Comparison of ENCODE assay signal across 8 cellular contexts in genomic region chr2:227473019-227473461, GRCh38. TPM values are rescaled to one million over a fixed set of nuclear protein-coding genes. Genes with fewer than 3 reads are reported as not detected.
DNase-seq lines count a peak whose midpoint lies in the region; ATAC-seq, FAIRE-seq and TF ChIP-seq lines count a peak whose summit lies in the region.

No MANE protein-coding gene starts in this region.

- CTCF ChIA-PET in naive thymus-derived CD4-positive, alpha-beta T cell (lab: Charles Lee), result interaction anchor here (1.3 kb wide), 1 partner anchor 9 kb away, joined by 5 read pairs; no protein-coding TSS in a partner anchor

- H3K4me3 ChIP-seq in bronchial epithelial cell (ENCODE audit: low read depth, low read length), result peak overlapping the region; percentile 91
- peak overlapping the region; percentile 50 for H3K4me3 ChIP-seq in naive thymus-derived CD4-positive, alpha-beta T cell (ENCODE audit: low read length)

- DNase-seq in GM10266 (ENCODE audit: extremely low spot score), result peak; percentile 32
- DNase-seq in NCI-H2171 treated with DMSO at 0.1 percent for 48 hours (lab: John Stamatoyannopoulos, UW), result peak; percentile 40
- no peak for DNase-seq in bronchial epithelial cell (ENCODE audit: low read depth)
- DNase-seq in naive thymus-derived CD4-positive, alpha-beta T cell, result peak in 2 of 9 donors; percentile 16
- no peak for DNase-seq in stimulated activated CD4-positive, alpha-beta T cell treated with anti-CD3 and anti-CD28 coated beads, Interleukin-4, amount 100 ng/mL, for 1 hour
- DNase-seq in NK-92 treated with Interleukin-12 subunit alpha and Interleukin-12 subunit beta, amount 100 ng/mL, for 24 hours (lab: John Stamatoyannopoulos, UW), result no peak
- DNase-seq in SIG-M5 (lab: John Stamatoyannopoulos, UW), result no peak

- no peak for ATAC-seq in naive thymus-derived CD4-positive, alpha-beta T cell
- ATAC-seq in GM18519 (IDR thresholded peaks at IDR 0.05; ENCODE audit: low FRiP score, unreplicated experiment), result no peak

- FAIRE-seq in bronchial epithelial cell (lab: Jason Lieb, UNC), result no peak

- H3K27me3 ChIP-seq in bronchial epithelial cell (ENCODE audit: control insufficient read depth, insufficient read depth, low read length), result no peaks in the 10 kb centered on the region
- H3K27me3 ChIP-seq in naive thymus-derived CD4-positive, alpha-beta T cell (ENCODE audit: control insufficient read depth in 2 of 2, insufficient read depth in 2 of 2, low read length in 2 of 2), result no peaks in the 10 kb centered on the region

- H3K27ac ChIP-seq in naive thymus-derived CD4-positive, alpha-beta T cell (ENCODE audit: low read depth, low read length), result peak overlapping the region; percentile 80

- no peaks in the 10 kb centered on the region for H3K36me3 ChIP-seq in bronchial epithelial cell (ENCODE audit: control insufficient read depth, insufficient read depth, low read length)
- no peaks in the 10 kb centered on the region for H3K36me3 ChIP-seq in naive thymus-derived CD4-positive, alpha-beta T cell (ENCODE audit: control insufficient read depth in 2 of 3, insufficient read depth in 3 of 3, low read length in 3 of 3)

- H3K9me3 ChIP-seq in naive thymus-derived CD4-positive, alpha-beta T cell (ENCODE audit: control insufficient read depth in 2 of 3, low read length in 3 of 3), result no peaks in the 10 kb centered on the region

- POLR2A ChIA-PET in naive thymus-derived CD4-positive, alpha-beta T cell (lab: Charles Lee), result interaction anchor here (1.1 kb wide), 1 partner anchor 8 kb away, joined by 5 read pairs; no protein-coding TSS in a partner anchor

- H3K4me1 Mint-ChIP-seq in naive thymus-derived CD4-positive, alpha-beta T cell, result peaks cover 29 to 65% (median 49%) of the 10 kb centered on the region in 7 donors

- peak overlapping the region; percentile 77 to 94 (median 86) for H3K27ac Mint-ChIP-seq in naive thymus-derived CD4-positive, alpha-beta T cell

- intact Hi-C loops in naive thymus-derived CD4-positive, alpha-beta T cell (cut with micrococcal nuclease), result loop anchor here (2.0 to 5.0 kb wide), 6 partner anchors 18 to 681 kb away; no protein-coding TSS in a partner anchor

- peaks cover 0 to 3% (median 0%) of the 10 kb centered on the region in 5 donors for H3K36me3 Mint-ChIP-seq in naive thymus-derived CD4-positive, alpha-beta T cell

- H3K9me3 Mint-ChIP-seq in naive thymus-derived CD4-positive, alpha-beta T cell, result no peaks in the 10 kb centered on the region

- no peaks in the 10 kb centered on the region for H3K27me3 Mint-ChIP-seq in naive thymus-derived CD4-positive, alpha-beta T cell

- TF ChIP-seq CTCF in GM10266 (IDR thresholded peaks at IDR 0.05; ENCODE audit: control insufficient read depth, insufficient read depth, low read depth, missing control alignments), result no peak
- TF ChIP-seq CTCF in bronchial epithelial cell (IDR thresholded peaks at IDR 0.05; ENCODE audit: insufficient read depth, low read length, severe bottlenecking), result no peak

- H3K4me3 Mint-ChIP-seq in naive thymus-derived CD4-positive, alpha-beta T cell, result peak overlapping the region; percentile 86 to 96 (median 93)

- H3K4me1 ChIP-seq in naive thymus-derived CD4-positive, alpha-beta T cell (ENCODE audit: control insufficient read depth in 2 of 2, insufficient read depth in 2 of 2, low read length in 2 of 2), result peaks cover 29 to 30% of the 10 kb centered on the region in 2 donors

RNA-seq across cellular contexts. Expression of gene AGFG1, which starts 1.1 kb away (rescaled TPM):
- 52.0 and 54.8 TPM in 2 replicates for total RNA-seq in bronchial epithelial cell
- 10 to 100 TPM; 52.8 to 84.5 (median 58.2) TPM for total RNA-seq in naive thymus-derived CD4-positive, alpha-beta T cell
- 10 to 100 TPM; 10.6 to 29.5 TPM for polyA plus RNA-seq in naive thymus-derived CD4-positive, alpha-beta T cell

Comparison
In these comparisons a context has a peak if more than half of its experiments do, and no peak if none do; other contexts are left out.
1. DNase-seq: peak in GM10266 (single experiment) and NCI-H2171 treated with DMSO at 0.1 percent for 48 hours (single experiment); none in bronchial epithelial cell (single experiment), stimulated activated CD4-positive, alpha-beta T cell treated with anti-CD3 and anti-CD28 coated beads, Interleukin-4, amount 100 ng/mL, for 1 hour (single experiment), NK-92 treated with Interleukin-12 subunit alpha and Interleukin-12 subunit beta, amount 100 ng/mL, for 24 hours (single experiment) and SIG-M5 (single experiment).